12 cellular contexts compared by ENCODE assay signal in genomic region chr9:71984388-71985069, GRCh38.
A peak's percentile ranks its signal among the peaks of the same experiment; 100 is the strongest.
DNase-seq lines count a peak whose midpoint lies in the region; ATAC-seq, FAIRE-seq and TF ChIP-seq lines count a peak whose summit lies in the region.
"Had no signal": no experiment of that assay in that cellular context is flagged by ENCODE, and none has a peak within 500 bp of the region (broad histone marks: within the 10 kb centered on the region; RNA-seq: fewer than 3 reads in every experiment).

No MANE protein-coding gene starts in this region.

- H4K8ac ChIP-seq in H1 (ENCODE audit: extremely low read depth, insufficient read depth, low read length): no peak overlapping the region

- TF ChIP-seq EP300 in H1 (IDR thresholded peaks at IDR 0.05; ENCODE audit: borderline replicate concordance in 1 of 2, low read depth in 2 of 2, low read length in 2 of 2): no peak

- no peak overlapping the region for H3K56ac ChIP-seq in H1 (replicated peaks; ENCODE audit: insufficient read length, low read depth, low read length)

- H2BK15ac ChIP-seq in H1 (ENCODE audit: low read length): no peak overlapping the region

- 0 out of 2 replicates have a peak overlapping the region, but pooled peaks have one; percentile 14 for H2AFZ ChIP-seq in H1 (ENCODE audit: low read length)

- no peaks in the 10 kb centered on the region for H3K4me1 Mint-ChIP-seq in CD4-positive, alpha-beta T cell (ENCODE audit: low read depth)
- no peaks in the 10 kb centered on the region for H3K4me1 Mint-ChIP-seq in CD8-positive, alpha-beta memory T cell

- H3K27ac ChIP-seq in HUES6 (ENCODE audit: low read depth, low read length) (peak overlapping the region; percentile 26; the same call in 1 of the 2 replicates), H1 (ENCODE audit: low read depth, low read length) (no peak overlapping the region), lower lobe of right lung (no peak overlapping the region)
- no peak overlapping the region for H3K27ac ChIP-seq in CD4-positive, alpha-beta T cell (ENCODE audit: low read depth, low read length)
- no peak overlapping the region for H3K27ac ChIP-seq in CD8-positive, alpha-beta memory T cell (ENCODE audit: low read depth, low read length)
- H3K27ac ChIP-seq: VCaP had no signal

- no peak overlapping the region for H3K14ac ChIP-seq in H1 (ENCODE audit: insufficient read length)

- intact Hi-C loops in lower lobe of right lung (cut with DNase I): no loop called here
- intact Hi-C loops in CD4-positive, alpha-beta T cell (cut with DNase I, micrococcal nuclease): loop anchor here in 1 of 2 experiments (5.0 kb wide), 1 partner anchor 38 kb away; no protein-coding TSS in a partner anchor

- H3K9me3 ChIP-seq in HUES6 (ENCODE audit: control insufficient read depth, insufficient read depth, low read depth, low read length): no peaks in the 10 kb centered on the region
- H3K9me3 ChIP-seq in H1 (ENCODE audit: insufficient read depth in 2 of 2, low read depth in 1 of 2, low read length in 1 of 2): no peaks in the 10 kb centered on the region
- H3K9me3 ChIP-seq in lower lobe of right lung: no peaks in the 10 kb centered on the region
- H3K9me3 ChIP-seq in CD4-positive, alpha-beta T cell (ENCODE audit: control insufficient read depth, low read length): no peaks in the 10 kb centered on the region
- no peaks in the 10 kb centered on the region for H3K9me3 ChIP-seq in CD8-positive, alpha-beta memory T cell (ENCODE audit: low read length)

- H3K4me2 ChIP-seq in H1 (ENCODE audit: insufficient read depth in 1 of 2, low read depth in 2 of 2, low read length in 2 of 2): no peak overlapping the region

- TF ChIP-seq RAD21 in H1 (IDR thresholded peaks at IDR 0.05 in 1 of 2, conservative IDR thresholded peaks at IDR 0.05 in 1 of 2; ENCODE audit: low read depth in 2 of 2, low read length in 2 of 2): no peak

- peak overlapping the region; percentile 68; the same call in 1 of the 2 replicates for H2BK12ac ChIP-seq in H1 (ENCODE audit: low read depth, low read length)

- no peak overlapping the region for H4K91ac ChIP-seq in H1 (replicated peaks; ENCODE audit: insufficient read length, low read length)

- H4K5ac ChIP-seq in H1 (ENCODE audit: insufficient read length, low read depth, low read length): no peak overlapping the region

- peaks cover 5% of the 10 kb centered on the region for H3K36me3 Mint-ChIP-seq in CD4-positive, alpha-beta T cell (ENCODE audit: low read depth)
- peaks cover 4 to 16% (median 7%) of the 10 kb centered on the region in 3 donors for H3K36me3 Mint-ChIP-seq in CD8-positive, alpha-beta memory T cell

- H2BK120ac ChIP-seq in H1 (replicated peaks; ENCODE audit: low read depth, low read length): peak overlapping the region; percentile 66

- 88% methylated on average over 4 of the region's 4 CpGs; no CpG with 5 or more reads in 1 of the 2 experiments for WGBS in H1 (ENCODE audit: extremely low coverage in 1 of 2, insufficient coverage in 1 of 2, insufficient read length in 1 of 2, insufficient replicate concordance in 2 of 2, low coverage in 1 of 2, low lambda C conversion rate in 2 of 2, missing lambda C conversion rate in 1 of 2), 2 experiments

- H3K9ac ChIP-seq in HUES6 (ENCODE audit: low read length) (no peak overlapping the region), H1 (replicated peaks in 1 of 4; ENCODE audit: extremely low read depth in 1 of 4, low read depth in 3 of 4, low read length in 3 of 4) (no peak overlapping the region)

- H3K4me3 ChIP-seq in AG09309 (ENCODE audit: control insufficient read depth, low read depth, low read length): no peak overlapping the region
- no peak overlapping the region for H3K4me3 ChIP-seq in HUES6 (ENCODE audit: low read depth, low read length)
- H3K4me3 ChIP-seq in H1 (ENCODE audit: extremely low read depth in 1 of 4, insufficient read depth in 2 of 4, low read depth in 3 of 4, low read length in 4 of 4): no peak overlapping the region
- no peak overlapping the region for H3K4me3 ChIP-seq in lower lobe of right lung
- no peak overlapping the region for H3K4me3 ChIP-seq in CD8-positive, alpha-beta memory T cell (ENCODE audit: low read length)

- no peaks in the 10 kb centered on the region for H3K79me2 ChIP-seq in H1 (ENCODE audit: control insufficient read depth in 1 of 2, insufficient read depth in 2 of 2, low read length in 2 of 2)

- H3K27me3 ChIP-seq in HUES6 (ENCODE audit: control insufficient read depth, insufficient read depth, low read length): no peaks in the 10 kb centered on the region
- H3K27me3 ChIP-seq in H1 (replicated peaks in 1 of 4; ENCODE audit: control insufficient read depth in 3 of 4, extremely low read depth in 1 of 4, insufficient read depth in 3 of 4, low read length in 3 of 4): no peaks in the 10 kb centered on the region
- no peaks in the 10 kb centered on the region for H3K27me3 ChIP-seq in lower lobe of right lung (ENCODE audit: low read depth)
- no peaks in the 10 kb centered on the region for H3K27me3 ChIP-seq in CD4-positive, alpha-beta T cell (ENCODE audit: control insufficient read depth, insufficient read depth, low read length)
- no peaks in the 10 kb centered on the region for H3K27me3 ChIP-seq in CD8-positive, alpha-beta memory T cell (ENCODE audit: insufficient read depth, low read length, poor library complexity, severe bottlenecking)

- no peak overlapping the region for H3K4me3 Mint-ChIP-seq in CD4-positive, alpha-beta T cell
- no peak overlapping the region for H3K4me3 Mint-ChIP-seq in CD8-positive, alpha-beta memory T cell
- H3K4me3 Mint-ChIP-seq: mesothelial cell of epicardium had no signal

- ATAC-seq in lower lobe of right lung: peak; percentile 34 to 36
- ATAC-seq in CD4-positive, alpha-beta T cell (ENCODE audit: poor library complexity): no peak

- peak overlapping the region; percentile 2; the same call in 1 of the 2 replicates for H2BK20ac ChIP-seq in H1 (ENCODE audit: low read length)

- POLR2A ChIA-PET in H1 (lab: Charles Lee; ENCODE audit: partially characterized antibody) (interaction anchor here (0.8 to 2.2 kb wide), 2 partner anchors 40 to 74 kb away, joined by 3 to 8 read pairs; partner anchors contain the start of genes ABHD17B and C9orf85), HEK293T (lab: Yijun Ruan, JAX) (no interaction called here)
- POLR2A ChIA-PET in CD4-positive, alpha-beta T cell (lab: Charles Lee): no interaction called here
- POLR2A ChIA-PET in CD8-positive, alpha-beta memory T cell (lab: Charles Lee): no interaction called here

- DNase-seq in AG09309 (ENCODE audit: low read depth) (peak; percentile 18), H1 (ENCODE audit: low read depth in 1 of 2, low spot score in 2 of 2) (no peak), lower lobe of right lung (no peak), activated T-cell treated with anti-CD3 and anti-CD28 coated beads for 4 hours (no peak), HEK293T (ENCODE audit: extremely low spot score) (no peak)
- DNase-seq in CD4-positive, alpha-beta T cell: no peak
- DNase-seq in CD8-positive, alpha-beta memory T cell: no peak
- DNase-seq: activated gamma-delta T cell treated with Interleukin-2 at 50 U/mL for 16 hours, Calu3 had no signal

- no peak overlapping the region for H3K18ac ChIP-seq in H1 (ENCODE audit: extremely low read depth, low read length)

- no peak for TF ChIP-seq POLR2A in H1 (IDR thresholded peaks at IDR 0.05; ENCODE audit: control extremely low read depth in 1 of 2, low read depth in 2 of 2, low read length in 2 of 2)

- CTCF ChIA-PET in H1 (lab: Charles Lee; ENCODE audit: partially characterized antibody) (interaction anchor here (1.0 to 1.9 kb wide), 8 partner anchors 15 to 191 kb away, joined by 3 to 22 read pairs (median 4); no protein-coding TSS in a partner anchor), HEK293T (lab: Yijun Ruan, JAX) (interaction anchor here (1.4 kb wide), 1 partner anchor 40 kb away, joined by 8 read pairs; no protein-coding TSS in a partner anchor)
- CTCF ChIA-PET in CD4-positive, alpha-beta T cell (lab: Charles Lee): no interaction called here
- CTCF ChIA-PET in CD8-positive, alpha-beta memory T cell (lab: Charles Lee): no interaction called here

- H3K27me3 Mint-ChIP-seq in CD4-positive, alpha-beta T cell: no peaks in the 10 kb centered on the region
- no peaks in the 10 kb centered on the region for H3K27me3 Mint-ChIP-seq in CD8-positive, alpha-beta memory T cell

- H3K79me1 ChIP-seq in H1 (ENCODE audit: low read depth, low read length): no peaks in the 10 kb centered on the region

- H3K23me2 ChIP-seq in H1 (ENCODE audit: low read depth, low read length): no peaks in the 10 kb centered on the region

- peaks cover 22% of the 10 kb centered on the region for H3K4me1 ChIP-seq in HUES6 (ENCODE audit: control insufficient read depth, insufficient read depth, low read length)
- peaks cover 0 to 12% (median 6%) of the 10 kb centered on the region in 4 experiments for H3K4me1 ChIP-seq in H1 (replicated peaks in 1 of 4; ENCODE audit: control insufficient read depth in 3 of 4, insufficient read depth in 4 of 4, low read length in 3 of 4)
- H3K4me1 ChIP-seq in lower lobe of right lung: no peaks in the 10 kb centered on the region
- no peaks in the 10 kb centered on the region for H3K4me1 ChIP-seq in CD8-positive, alpha-beta memory T cell (ENCODE audit: insufficient read depth, low read length)

- no peaks in the 10 kb centered on the region for H4K20me1 ChIP-seq in H1 (replicated peaks in 1 of 2; ENCODE audit: control insufficient read depth in 1 of 2, insufficient read depth in 2 of 2, low read length in 2 of 2)

- H3K4ac ChIP-seq in H1 (replicated peaks; ENCODE audit: insufficient read length, low read depth, low read length): no peak overlapping the region

- H3K23ac ChIP-seq in H1 (ENCODE audit: insufficient read length): no peak overlapping the region

- no peak for TF ChIP-seq CTCF in AG09309 (IDR thresholded peaks at IDR 0.05; ENCODE audit: control insufficient read depth, insufficient read depth, low read depth, low read length, missing control alignments)
- no peak for TF ChIP-seq CTCF in H1 (IDR thresholded peaks at IDR 0.05; ENCODE audit: control extremely low read depth in 1 of 3, insufficient read depth in 1 of 3, low read depth in 1 of 3, low read length in 3 of 3)
- no peak for TF ChIP-seq CTCF in lower lobe of right lung (IDR thresholded peaks at IDR 0.05)
- no peak for TF ChIP-seq CTCF in CD4-positive, alpha-beta T cell (IDR thresholded peaks at IDR 0.05)

- H2AK5ac ChIP-seq in H1 (ENCODE audit: low read depth, low read length): peak overlapping the region; percentile 43; the same call in 1 of the 2 replicates

- H3K27ac Mint-ChIP-seq in CD4-positive, alpha-beta T cell: no peak overlapping the region
- H3K27ac Mint-ChIP-seq in CD8-positive, alpha-beta memory T cell: no peak overlapping the region
- H3K27ac Mint-ChIP-seq: mesothelial cell of epicardium had no signal

- H2BK5ac ChIP-seq in H1 (ENCODE audit: low read depth, low read length): no peak overlapping the region

- FAIRE-seq in H1 (lab: Jason Lieb, UNC): no peak

- no peaks in the 10 kb centered on the region for H3K9me3 Mint-ChIP-seq in CD4-positive, alpha-beta T cell
- H3K9me3 Mint-ChIP-seq in CD8-positive, alpha-beta memory T cell: no peaks in the 10 kb centered on the region

- H3K36me3 ChIP-seq in HUES6 (ENCODE audit: control insufficient read depth, insufficient read depth, low read length) (no peaks in the 10 kb centered on the region), H1 (ENCODE audit: control insufficient read depth in 2 of 4, insufficient read depth in 4 of 4, low read length in 3 of 4) (no peaks in the 10 kb centered on the region), lower lobe of right lung (no peaks in the 10 kb centered on the region)
- no peaks in the 10 kb centered on the region for H3K36me3 ChIP-seq in CD8-positive, alpha-beta memory T cell (ENCODE audit: insufficient read depth, low read length)

Comparison
In these comparisons a context has a peak if more than half of its experiments do, and no peak if none do; other contexts are left out.
1. CTCF ChIA-PET loops: an anchor here in H1 (1.0 to 1.9 kb wide) and HEK293T (1.4 kb wide); none called in CD4-positive, alpha-beta T cell and CD8-positive, alpha-beta memory T cell.